23 cellular contexts compared by ENCODE assay signal in the genomic region with DNA sequence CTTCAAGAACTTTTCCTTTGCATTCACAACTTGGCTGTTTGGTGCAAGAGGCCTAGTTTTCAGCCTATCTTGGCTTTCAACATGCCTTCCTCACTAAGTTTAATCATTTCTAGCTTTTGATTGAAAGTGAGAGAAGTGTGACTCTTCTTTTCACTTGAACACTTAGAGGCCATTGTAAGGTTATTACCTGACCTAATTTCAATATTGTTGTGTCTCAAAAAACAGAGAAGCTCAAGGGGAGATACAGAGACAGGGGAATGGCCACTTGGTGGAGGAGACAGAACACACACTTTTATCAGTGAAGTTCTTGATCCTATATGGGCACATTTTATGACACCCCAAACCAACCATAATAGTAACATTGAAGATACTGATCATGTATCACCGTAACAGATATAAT.
DNase-seq lines count a peak whose midpoint lies in the region; ATAC-seq, FAIRE-seq and TF ChIP-seq lines count a peak whose summit lies in the region.
"Had no signal": no experiment of that assay in that cellular context is flagged by ENCODE, and none has a peak within 500 bp of the region (broad histone marks: within the 10 kb centered on the region; RNA-seq: fewer than 3 reads in every experiment).

No MANE protein-coding gene starts in this region.

- no peaks in the 10 kb centered on the region for H3K9me3 ChIP-seq in left ventricle myocardium inferior (replicated peaks)

- ATAC-seq in GM18861 (IDR thresholded peaks at IDR 0.05; ENCODE audit: unreplicated experiment) (peak; percentile 59), GM19463 (IDR thresholded peaks at IDR 0.05; ENCODE audit: unreplicated experiment) (peak; percentile 59), HG02759 (IDR thresholded peaks at IDR 0.05; ENCODE audit: unreplicated experiment) (peak; percentile 36), HG03442 (IDR thresholded peaks at IDR 0.05; ENCODE audit: unreplicated experiment) (no peak)
- ATAC-seq: CD8-positive, alpha-beta T cell; GM12878; GM23338; HCT116 had no signal

- H3K27me3 ChIP-seq in left ventricle myocardium inferior (ENCODE audit: low read depth), result no peaks in the 10 kb centered on the region
- H3K27me3 ChIP-seq: BLaER1 had no signal

- peak; percentile 26 for FAIRE-seq in HTR-8/SVneo (lab: Jason Lieb, UNC)
- FAIRE-seq: A204.1, D721Med, GM12878 had no signal

- intact Hi-C loops in left ventricle myocardium inferior (cut with micrococcal nuclease), result no loop called here

- H3K36me3 ChIP-seq in left ventricle myocardium inferior, result no peaks in the 10 kb centered on the region
- H3K36me3 ChIP-seq: BLaER1 had no signal

- TF ChIP-seq CTCF in left ventricle myocardium inferior (IDR thresholded peaks at IDR 0.05; ENCODE audit: borderline replicate concordance), result no peak

- H3K4me3 ChIP-seq in left ventricle myocardium inferior, result no peak overlapping the region
- H3K4me3 ChIP-seq: BLaER1, GM12878, GM23338 had no signal

- DNase-seq in HTR-8/SVneo (ENCODE audit: insufficient read length, low spot score), result no peak
- no peak for DNase-seq in left ventricle myocardium inferior
- no peak for DNase-seq in UCSD-AML1 (lab: John Stamatoyannopoulos, UW; ENCODE audit: unreplicated experiment)
- DNase-seq in dermis blood vessel endothelial cell, result no peak
- DNase-seq: CD4-positive, CD25-positive, alpha-beta regulatory T cell; CD8-positive, alpha-beta T cell; DMS 273 treated with DMSO at 0.1 percent for 48 hours; DMS79; EL; GDM1; H9 had no signal

- no peak overlapping the region for H3K27ac ChIP-seq in left ventricle myocardium inferior (replicated peaks)
- H3K27ac ChIP-seq: 22Rv1, BLaER1, C4-2B had no signal

- H3K4me1 ChIP-seq in left ventricle myocardium inferior, result peaks cover 4% of the 10 kb centered on the region
